ENCODE assay signal across 16 cellular contexts in the genomic region with DNA sequence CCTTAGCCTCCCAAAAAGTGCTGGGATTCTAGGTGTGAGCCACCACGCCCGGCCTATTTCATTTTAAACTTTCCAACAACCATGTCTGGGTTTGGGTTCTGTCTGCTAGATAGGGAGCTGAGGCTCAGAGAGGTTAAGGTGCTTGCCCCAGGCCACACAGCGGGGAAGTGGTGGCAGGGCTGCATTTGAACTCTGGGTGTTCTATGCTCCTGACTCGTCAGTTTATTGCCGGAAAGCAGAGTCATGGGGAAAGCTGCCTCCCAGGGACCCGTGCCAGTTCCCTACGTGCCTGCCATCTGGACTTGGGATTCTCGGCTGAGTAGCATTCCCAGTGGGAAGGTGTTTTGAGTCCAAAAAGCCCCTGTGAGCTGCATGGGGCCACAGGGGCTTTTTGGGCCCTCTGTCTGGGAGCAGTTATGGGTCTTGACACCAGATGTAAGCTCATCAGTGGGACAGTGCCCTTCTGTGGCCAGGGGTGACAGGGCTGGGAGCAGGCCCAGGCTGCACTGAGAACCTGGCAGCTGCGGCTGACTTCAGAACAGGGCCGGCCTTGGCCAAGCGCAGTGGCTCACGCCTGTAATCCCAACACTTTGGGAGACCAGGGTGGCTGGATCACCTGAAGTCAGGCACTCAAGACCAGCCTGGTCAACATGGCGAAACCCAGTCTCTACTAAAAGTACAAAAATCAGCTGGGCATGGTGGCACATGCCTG. TPM values are rescaled to one million over a fixed set of nuclear protein-coding genes. Genes with fewer than 3 reads are reported as not detected.
A peak's percentile ranks its signal among the peaks of the same experiment; 100 is the strongest.
DNase-seq lines count a peak whose midpoint lies in the region; ATAC-seq and TF ChIP-seq lines count a peak whose summit lies in the region.
"Had no signal": no experiment of that assay in that cellular context is flagged by ENCODE, and none has a peak within 500 bp of the region (broad histone marks: within the 10 kb centered on the region; RNA-seq: fewer than 3 reads in every experiment).

No MANE protein-coding gene starts in this region.

- peaks cover 19% of the 10 kb centered on the region for H3K4me1 Mint-ChIP-seq in T-helper 17 cell

- no peak for ATAC-seq in T-helper 17 cell
- ATAC-seq: WTC11 had no signal

- DNase-seq in C1 segment of cervical spinal cord (lab: John Stamatoyannopoulos, UW) (peak in 8 of 14 donors; percentile 8 to 91 (median 36)), NCI-H1694 treated with DMSO at 0.1 percent for 48 hours (lab: John Stamatoyannopoulos, UW) (peak; percentile 68), foreskin fibroblast (peak; percentile 79 to 89), occipital lobe (lab: John Stamatoyannopoulos, UW) (peak; percentile 35), SHP77 treated with DMSO at 0.1 percent for 48 hours (lab: John Stamatoyannopoulos, UW) (no peak), T-helper 17 cell (no peak), SIG-M5 (lab: John Stamatoyannopoulos, UW) (no peak), NCI-H2107 treated with DMSO at 0.1 percent for 48 hours (lab: John Stamatoyannopoulos, UW; ENCODE audit: unreplicated experiment) (no peak)
- DNase-seq: activated T-cell treated with anti-CD3 and anti-CD28 coated beads, Interleukin-2, amount 50 U/mL, for 1 hour; BE2C; NCI-H748 treated with DMSO at 0.1 percent for 48 hours had no signal

- no peaks in the 10 kb centered on the region for H3K27me3 Mint-ChIP-seq in T-helper 17 cell

- H3K9me3 ChIP-seq in T-helper 17 cell (ENCODE audit: control insufficient read depth, low read length, poor library complexity, severe bottlenecking) = peaks cover 2% of the 10 kb centered on the region
- H3K9me3 ChIP-seq: BE2C had no signal

- H3K36me3 Mint-ChIP-seq in T-helper 17 cell (ENCODE audit: low read depth) = peaks cover 6% of the 10 kb centered on the region

- no peak for TF ChIP-seq CTCF in foreskin fibroblast (IDR thresholded peaks at IDR 0.05; ENCODE audit: low read depth, low read length)

- no peak overlapping the region for H3K4me3 ChIP-seq in foreskin fibroblast (ENCODE audit: low read depth in 1 of 2, low read length in 2 of 2)
- H3K4me3 ChIP-seq: neural progenitor cell had no signal

- H3K4me3 Mint-ChIP-seq in T-helper 17 cell = no peak overlapping the region
- H3K4me3 Mint-ChIP-seq: neural progenitor cell, WTC11 had no signal

- no peak overlapping the region for H3K27ac Mint-ChIP-seq in T-helper 17 cell
- H3K27ac Mint-ChIP-seq: neural progenitor cell, WTC11 had no signal

RNA-seq across cellular contexts. Expression of a gene that starts 10.9 kb away (rescaled TPM):
- total RNA-seq in occipital lobe = 1.7 TPM
- 10 to 100 TPM; 23.3 to 24.7 TPM for total RNA-seq in T-helper 17 cell

RNA-seq across cellular contexts. Expression of a gene that starts 32.8 kb away (rescaled TPM):
- total RNA-seq in occipital lobe (not detected), T-helper 17 cell (not detected)
- total RNA-seq: epithelial cell of proximal tubule, kidney epithelial cell, SK-MEL-5, WTC11 had no signal

RNA-seq across cellular contexts. Expression of a gene that starts 36.4 kb away (rescaled TPM):
- total RNA-seq in occipital lobe = 7.0 TPM
- total RNA-seq in T-helper 17 cell = 10 to 100 TPM; 39.6 to 51.6 TPM

RNA-seq across cellular contexts. Expression of a gene that starts 42.9 kb away (rescaled TPM):
- total RNA-seq in occipital lobe = 10.1 TPM
- total RNA-seq in T-helper 17 cell = 10 to 100 TPM; 88.2 to 95.8 TPM

RNA-seq across cellular contexts. Expression of a gene that starts 57.0 kb away (rescaled TPM):
- total RNA-seq in occipital lobe (not detected), T-helper 17 cell (under 1 TPM in 1 of 2 donors, not detected in 1; 0.31 TPM)
- total RNA-seq: kidney epithelial cell, SK-MEL-5 had no signal

Comparison
In these comparisons a context has a peak if more than half of its experiments do, and no peak if none do; other contexts are left out.
1. DNase-seq: peak in C1 segment of cervical spinal cord (8 of 14), NCI-H1694 treated with DMSO at 0.1 percent for 48 hours (single experiment), foreskin fibroblast (2 of 2) and occipital lobe (single experiment); none in SHP77 treated with DMSO at 0.1 percent for 48 hours (single experiment), T-helper 17 cell (0 of 3), SIG-M5 (single experiment) and NCI-H2107 treated with DMSO at 0.1 percent for 48 hours (single experiment).